In the genomic region with DNA sequence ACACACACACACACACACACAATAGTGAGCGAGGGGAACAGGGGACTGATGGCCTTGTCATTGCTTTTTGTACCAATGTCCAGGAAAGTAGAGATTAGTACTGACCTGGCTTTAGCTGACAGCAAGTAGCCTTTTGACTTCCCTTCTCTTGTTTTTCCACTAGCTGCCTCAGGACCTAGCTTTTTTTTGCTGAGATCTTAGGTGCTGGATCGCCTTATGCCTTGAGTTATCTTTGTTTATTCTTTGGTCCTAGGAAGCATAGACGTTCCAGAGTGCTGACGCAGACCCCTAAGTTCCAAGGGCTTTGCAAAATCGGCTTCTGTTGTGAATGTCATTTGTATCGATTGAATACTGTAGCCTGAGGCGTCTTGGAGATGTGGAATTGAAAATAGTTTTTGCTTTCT, we compare ENCODE assay signal across 8 cellular contexts. TPM values are rescaled to one million over a fixed set of nuclear protein-coding genes. Genes with fewer than 3 reads are reported as not detected.
DNase-seq lines count a peak whose midpoint lies in the region; ATAC-seq and TF ChIP-seq lines count a peak whose summit lies in the region.

A gene with protein sequence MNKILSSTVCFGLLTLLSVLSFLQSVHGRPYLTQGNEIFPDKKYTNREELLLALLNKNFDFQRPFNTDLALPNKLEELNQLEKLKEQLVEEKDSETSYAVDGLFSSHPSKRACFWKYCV (minus strand): TSS at position 218 of the 404 bp plus-strand sequence. CDS start 48,337 bp downstream, outside the sequence.

- H3K27ac ChIP-seq in substantia nigra (ENCODE audit: low read depth, low read length, poor library complexity, severe bottlenecking) = peak within 1 kb of the TSS; percentile 78

- DNase-seq in EL = peak; percentile 92
- DNase-seq in NB4 (ENCODE audit: low read depth) = no peak
- peak; percentile 70 to 90 for DNase-seq in cardiac fibroblast (ENCODE audit: low read depth in 2 of 2)
- DNase-seq in left lobe of liver (ENCODE audit: low spot score) = no peak
- peak in 6 of 49 donors; percentile 20 to 68 (median 34) for DNase-seq in substantia nigra (lab: John Stamatoyannopoulos, UW)
- DNase-seq in NCI-H2171 (lab: John Stamatoyannopoulos, UW) = no peak

- peak within 1 kb of the TSS; percentile 65 for H3K4me3 ChIP-seq in NB4 (ENCODE audit: low read depth, low read length)
- peak within 1 kb of the TSS; percentile 78 to 83 for H3K4me3 ChIP-seq in cardiac fibroblast (replicated peaks in 1 of 2; ENCODE audit: low read depth in 2 of 2, low read length in 2 of 2)

- TF ChIP-seq POLR2A in NB4 (IDR thresholded peaks at IDR 0.05; ENCODE audit: extremely low read depth, insufficient read length) = no peak

- TF ChIP-seq CTCF in NB4 (IDR thresholded peaks at IDR 0.05; ENCODE audit: low read depth, low read length) (no peak), cardiac fibroblast (IDR thresholded peaks at IDR 0.05; ENCODE audit: low read depth, low read length) (no peak)

- ATAC-seq in left lobe of liver (peak; percentile 38), HG03442 (IDR thresholded peaks at IDR 0.05; ENCODE audit: unreplicated experiment) (no peak), HG02981 (IDR thresholded peaks at IDR 0.05; ENCODE audit: unreplicated experiment) (no peak)

RNA-seq across cellular contexts. Expression of the gene that starts here (rescaled TPM):
- total RNA-seq in left lobe of liver = 0.15 TPM

Comparison
In these comparisons a context has a peak if more than half of its experiments do, and no peak if none do; other contexts are left out.
1. Peak in ATAC-seq in left lobe of liver; RNA of the gene not detected or under 1 TPM.
2. DNase-seq: peak in EL (single experiment) and cardiac fibroblast (2 of 2); none in NB4 (single experiment), left lobe of liver (single experiment) and NCI-H2171 (single experiment).